1 cellular context compared by ENCODE assay signal in genomic region chr1:8790987-8791386, GRCh38.
TF ChIP-seq lines count a peak whose summit lies in the region.

No MANE protein-coding gene starts in this region.

TF ChIP-seq in K562, 482 proteins besides CTCF, POLR2A, EP300 and RAD21 (continued from another document):
- TF ChIP-seq SP1 (CRISPR knock-in tag; IDR thresholded peaks at IDR 0.05) (no peak), ZNF583 (CRISPR knock-in tag; IDR thresholded peaks at IDR 0.05) (no peak), NCOA6 (IDR thresholded peaks at IDR 0.05) (no peak), ZNF398 (CRISPR knock-in tag; IDR thresholded peaks at IDR 0.05) (no peak), NBN (IDR thresholded peaks at IDR 0.05; ENCODE audit: low read depth) (no peak), YY1 (IDR thresholded peaks at IDR 0.05; ENCODE audit: borderline replicate concordance in 1 of 3, control insufficient read depth in 1 of 3, extremely low read depth in 1 of 3, insufficient read depth in 3 of 3, insufficient read length in 1 of 3, insufficient replicate concordance in 2 of 3, low read depth in 1 of 3, low read length in 2 of 3) (no peak), MEF2D (tag; conservative IDR thresholded peaks at IDR 0.05; ENCODE audit: low read depth) (no peak), XRCC3 (IDR thresholded peaks at IDR 0.05) (no peak)
- TF ChIP-seq, protein P1, sequence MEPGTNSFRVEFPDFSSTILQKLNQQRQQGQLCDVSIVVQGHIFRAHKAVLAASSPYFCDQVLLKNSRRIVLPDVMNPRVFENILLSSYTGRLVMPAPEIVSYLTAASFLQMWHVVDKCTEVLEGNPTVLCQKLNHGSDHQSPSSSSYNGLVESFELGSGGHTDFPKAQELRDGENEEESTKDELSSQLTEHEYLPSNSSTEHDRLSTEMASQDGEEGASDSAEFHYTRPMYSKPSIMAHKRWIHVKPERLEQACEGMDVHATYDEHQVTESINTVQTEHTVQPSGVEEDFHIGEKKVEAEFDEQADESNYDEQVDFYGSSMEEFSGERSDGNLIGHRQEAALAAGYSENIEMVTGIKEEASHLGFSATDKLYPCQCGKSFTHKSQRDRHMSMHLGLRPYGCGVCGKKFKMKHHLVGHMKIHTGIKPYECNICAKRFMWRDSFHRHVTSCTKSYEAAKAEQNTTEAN (CRISPR knock-in tag; IDR thresholded peaks at IDR 0.05) = no peak
